18 cellular contexts compared by ENCODE assay signal in the genomic region with DNA sequence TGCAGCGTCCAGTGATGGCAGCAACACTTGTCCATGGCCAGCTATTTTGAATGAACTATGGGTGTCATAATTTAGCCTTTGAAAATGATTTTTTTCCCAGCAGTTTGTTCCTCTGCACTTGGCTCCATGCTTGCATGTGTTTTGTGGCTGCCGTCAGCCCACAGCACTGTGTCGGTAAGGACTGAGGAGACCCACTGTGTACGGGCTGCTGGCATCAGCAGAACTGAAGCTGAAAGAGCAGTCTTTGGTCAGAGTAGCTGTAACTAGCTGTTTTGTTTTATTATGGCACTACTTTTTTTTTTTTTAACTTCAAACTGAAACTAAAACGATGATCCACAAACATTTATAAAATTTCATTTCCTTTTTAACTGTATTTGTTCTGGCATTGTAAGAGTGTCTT. TPM values are rescaled to one million over a fixed set of nuclear protein-coding genes. Genes with fewer than 3 reads are reported as not detected.
DNase-seq lines count a peak whose midpoint lies in the region; ATAC-seq and TF ChIP-seq lines count a peak whose summit lies in the region.
"Had no signal": no experiment of that assay in that cellular context is flagged by ENCODE, and none has a peak within 500 bp of the region (broad histone marks: within the 10 kb centered on the region; RNA-seq: fewer than 3 reads in every experiment).

No MANE protein-coding gene starts in this region.

- H3K27me3 Mint-ChIP-seq in activated CD4-positive, alpha-beta T cell treated with anti-CD3 and anti-CD28 coated beads, Interleukin-2, amount 10 ng/mL, durations not matched to agents 7 days and 5 days: no peaks in the 10 kb centered on the region
- H3K27me3 Mint-ChIP-seq: CD8-positive, alpha-beta memory T cell; type B pancreatic cell had no signal

- peak overlapping the region; percentile 87 for H3K27ac Mint-ChIP-seq in activated CD4-positive, alpha-beta T cell treated with anti-CD3 and anti-CD28 coated beads, Interleukin-2, amount 10 ng/mL, durations not matched to agents 7 days and 5 days
- H3K27ac Mint-ChIP-seq: type B pancreatic cell had no signal

- POLR2A ChIA-PET in activated CD4-positive, alpha-beta T cell treated with anti-CD3 and anti-CD28 coated beads, Interleukin-2, amount 10 ng/mL, durations not matched to agents 7 days and 5 days (lab: Charles Lee): interaction anchor here (0.7 kb wide), 1 partner anchor 121 kb away, joined by 3 read pairs; no protein-coding TSS in a partner anchor

- H3K27me3 ChIP-seq in ascending aorta (no peaks in the 10 kb centered on the region), spleen (replicated peaks in 1 of 7) (no peaks in the 10 kb centered on the region)
- H3K27me3 ChIP-seq: body of pancreas, right lobe of liver had no signal

- intact Hi-C loops in ascending aorta (cut with DNase I) (no loop called here), spleen (cut with DNase I; ENCODE audit: low total_unique reads) (no loop called here)

- H3K36me3 ChIP-seq in ascending aorta (peaks cover 11 to 53% of the 10 kb centered on the region in 2 donors), spleen (peaks cover 0 to 100% (median 55%) of the 10 kb centered on the region in 6 donors)

- peak overlapping the region; percentile 2 to 41 for H3K27ac ChIP-seq in ascending aorta
- peak overlapping the region in 7 of 8 donors; percentile 19 to 79 (median 66) for H3K27ac ChIP-seq in spleen
- H3K27ac ChIP-seq: body of pancreas, right lobe of liver had no signal

- H3K9me3 ChIP-seq in ascending aorta (no peaks in the 10 kb centered on the region), spleen (no peaks in the 10 kb centered on the region)
- H3K9me3 ChIP-seq: body of pancreas, right lobe of liver had no signal

- H3K4me1 ChIP-seq in ascending aorta: peaks cover 5 to 24% of the 10 kb centered on the region in 2 donors
- H3K4me1 ChIP-seq in spleen: peaks cover 0 to 45% (median 22%) of the 10 kb centered on the region in 6 donors
- H3K4me1 ChIP-seq: body of pancreas, right lobe of liver had no signal

- TF ChIP-seq CTCF in ascending aorta (IDR thresholded peaks at IDR 0.05) (no peak), fibroblast of the aortic adventitia (IDR thresholded peaks at IDR 0.05; ENCODE audit: insufficient read depth, low read length) (no peak), spleen (IDR thresholded peaks at IDR 0.05 in 8 of 11, conservative IDR thresholded peaks at IDR 0.05 in 3 of 11) (no peak)

- H3K36me3 Mint-ChIP-seq in activated CD4-positive, alpha-beta T cell treated with anti-CD3 and anti-CD28 coated beads, Interleukin-2, amount 10 ng/mL, durations not matched to agents 7 days and 5 days (ENCODE audit: low read depth): peaks cover 36% of the 10 kb centered on the region

- 47 to 73% (median 60%) methylated on average over 5 of the region's 5 CpGs for WGBS in spleen, 5 donors

- no peaks in the 10 kb centered on the region for H3K9me3 Mint-ChIP-seq in activated CD4-positive, alpha-beta T cell treated with anti-CD3 and anti-CD28 coated beads, Interleukin-2, amount 10 ng/mL, durations not matched to agents 7 days and 5 days
- H3K9me3 Mint-ChIP-seq: CD8-positive, alpha-beta memory T cell; type B pancreatic cell had no signal

- H3K4me1 Mint-ChIP-seq in activated CD4-positive, alpha-beta T cell treated with anti-CD3 and anti-CD28 coated beads, Interleukin-2, amount 10 ng/mL, durations not matched to agents 7 days and 5 days: peaks cover 16% of the 10 kb centered on the region

- H3K4me3 ChIP-seq in ascending aorta (peak overlapping the region; percentile 26), fibroblast of the aortic adventitia (ENCODE audit: low read depth, low read length) (peak overlapping the region; percentile 5), spleen (no peak overlapping the region)
- H3K4me3 ChIP-seq: body of pancreas, right lobe of liver had no signal

- TF ChIP-seq POLR2A in spleen (IDR thresholded peaks at IDR 0.05): no peak

- no peak overlapping the region for H3K4me3 Mint-ChIP-seq in activated CD4-positive, alpha-beta T cell treated with anti-CD3 and anti-CD28 coated beads, Interleukin-2, amount 10 ng/mL, durations not matched to agents 7 days and 5 days
- H3K4me3 Mint-ChIP-seq: CD8-positive, alpha-beta memory T cell; type B pancreatic cell had no signal

- ATAC-seq in GM19467 (IDR thresholded peaks at IDR 0.05; ENCODE audit: unreplicated experiment): no peak
- ATAC-seq: body of pancreas, right lobe of liver had no signal

- DNase-seq in activated CD4-positive, alpha-beta T cell treated with anti-CD3 and anti-CD28 coated beads, Interleukin-2, amount 10 ng/mL, durations not matched to agents 7 days and 5 days: no peak
- no peak for DNase-seq in activated CD4-positive, alpha-beta T cell treated with anti-CD3 and anti-CD28 coated beads for 4 hours
- DNase-seq in ascending aorta (ENCODE audit: low spot score in 2 of 2): no peak
- peak; percentile 20 for DNase-seq in fibroblast of the aortic adventitia (ENCODE audit: low read depth)
- no peak for DNase-seq in spleen
- no peak for DNase-seq in kidney tubule cell (ENCODE audit: low spot score)
- no peak for DNase-seq in ecto neural progenitor cell (ENCODE audit: low spot score)
- DNase-seq: activated CD8-positive, alpha-beta memory T cell treated with anti-CD3 and anti-CD28 coated beads for 24 hours; body of pancreas; CD8-positive, alpha-beta memory T cell; NCI-H345; right lobe of liver; stimulated activated CD4-positive, alpha-beta T cell treated with anti-CD3 and anti-CD28 coated beads, Interleukin-4, amount 100 ng/mL, for 4 hours had no signal

- CTCF ChIA-PET in activated CD4-positive, alpha-beta T cell treated with anti-CD3 and anti-CD28 coated beads, Interleukin-2, amount 10 ng/mL, durations not matched to agents 7 days and 5 days (lab: Charles Lee): interaction anchor here (0.6 kb wide), 1 partner anchor 1339 kb away, joined by 3 read pairs; no protein-coding TSS in a partner anchor

RNA-seq across cellular contexts. Expression of a gene that starts 50.3 kb away (rescaled TPM):
- under 1 TPM; 0.52 to 0.83 TPM for total RNA-seq in activated CD4-positive, alpha-beta T cell treated with anti-CD3 and anti-CD28 coated beads, Interleukin-2, amount 10 ng/mL, durations not matched to agents 7 days and 5 days
- total RNA-seq in ascending aorta (not detected), fibroblast of the aortic adventitia (ENCODE audit: low replicate concordance) (not detected in 2 replicates), spleen (under 1 TPM in 3 of 7 donors, not detected in 4; 0.54 to 0.66 (median 0.54) TPM)
- 1 to 10 TPM in 2 of 3 donors, under 1 TPM in 1; 0.74 to 1.7 (median 1.1) TPM for polyA plus RNA-seq in spleen
- total RNA-seq: A172; body of pancreas; CD8-positive, alpha-beta memory T cell; frontal cortex; SK-MEL-5 had no signal
- polyA plus RNA-seq: CD8-positive, alpha-beta memory T cell had no signal

Comparison
In these comparisons a context has a peak if more than half of its experiments do, and no peak if none do; other contexts are left out.
1. H3K4me3 ChIP-seq: peak in ascending aorta (2 of 2) and fibroblast of the aortic adventitia (single experiment); none in spleen (0 of 8).